In genomic region chr20:45392733-45393132, GRCh38 we compare ENCODE assay signal across 21 cellular contexts. TPM values are rescaled to one million over a fixed set of nuclear protein-coding genes. Genes with fewer than 3 reads are reported as not detected.
DNase-seq lines count a peak whose midpoint lies in the region; ATAC-seq and TF ChIP-seq lines count a peak whose summit lies in the region.
"Had no signal": no experiment of that assay in that cellular context is flagged by ENCODE, and none has a peak within 500 bp of the region (broad histone marks: within the 10 kb centered on the region; RNA-seq: fewer than 3 reads in every experiment).

No MANE protein-coding gene starts in this region.

- peak; percentile 59 for TF ChIP-seq RAD21 in neural cell (conservative IDR thresholded peaks at IDR 0.05)

- peak overlapping the region; percentile 29 for H3K27ac ChIP-seq in neural cell (ENCODE audit: low read length)
- H3K27ac ChIP-seq: 22Rv1, adrenal gland, coronary artery, Peyer's patch had no signal

- H3K36me3 ChIP-seq in neural cell (ENCODE audit: insufficient read depth, low read length): no peaks in the 10 kb centered on the region
- H3K36me3 ChIP-seq: adrenal gland, Peyer's patch had no signal

- no peaks in the 10 kb centered on the region for H4K20me1 ChIP-seq in neural cell (ENCODE audit: insufficient read depth)

- no peaks in the 10 kb centered on the region for H3K9me2 ChIP-seq in neural cell (ENCODE audit: insufficient read depth, low read length)

- H3K9me3 ChIP-seq in neural cell (ENCODE audit: low read length): no peaks in the 10 kb centered on the region
- H3K9me3 ChIP-seq: adrenal gland, Peyer's patch had no signal

- H2AFZ ChIP-seq in neural cell (ENCODE audit: low read depth, low read length): no peak overlapping the region

- TF ChIP-seq CTCF in LNCAP (IDR thresholded peaks at IDR 0.05): peak; percentile 24; the same call in 1 of the 2 replicates
- TF ChIP-seq CTCF in chondrocyte (IDR thresholded peaks at IDR 0.05): peak; percentile 51
- peak; percentile 71 for TF ChIP-seq CTCF in neural cell (IDR thresholded peaks at IDR 0.05; ENCODE audit: poor library complexity, severe bottlenecking)

- H3K27ac Mint-ChIP-seq in chondrocyte (ENCODE audit: unreplicated experiment): no peak overlapping the region
- H3K27ac Mint-ChIP-seq: activated CD4-positive, alpha-beta T cell treated with anti-CD3 and anti-CD28 coated beads, Interleukin-2, amount 10 ng/mL, durations not matched to agents 7 days and 5 days; activated T-cell treated with anti-CD3 and anti-CD28 coated beads, Interleukin-2, amount 50 U/mL, for 24 hours had no signal

- no peak for ATAC-seq in HG02678 (IDR thresholded peaks at IDR 0.05; ENCODE audit: unreplicated experiment)

- H3K27me3 ChIP-seq in neural cell (ENCODE audit: insufficient read depth, low read depth, low read length): no peaks in the 10 kb centered on the region
- H3K27me3 ChIP-seq: adrenal gland, Peyer's patch had no signal

- no peak overlapping the region for H3K4me3 Mint-ChIP-seq in chondrocyte (ENCODE audit: unreplicated experiment)
- H3K4me3 Mint-ChIP-seq: activated CD4-positive, alpha-beta T cell treated with anti-CD3 and anti-CD28 coated beads, Interleukin-2, amount 10 ng/mL, durations not matched to agents 7 days and 5 days; activated T-cell treated with anti-CD3 and anti-CD28 coated beads, Interleukin-2, amount 50 U/mL, for 24 hours had no signal

- DNase-seq in DMS 273 (lab: John Stamatoyannopoulos, UW; ENCODE audit: unreplicated experiment): peak; percentile 9
- no peak for DNase-seq in DMS 273 treated with DMSO at 0.1 percent for 48 hours (lab: John Stamatoyannopoulos, UW)
- DNase-seq in chondrocyte (ENCODE audit: low spot score): no peak
- no peak for DNase-seq in MV-4-11 (lab: John Stamatoyannopoulos, UW)
- DNase-seq in NCI-H2107 treated with DMSO at 0.1 percent for 48 hours (lab: John Stamatoyannopoulos, UW; ENCODE audit: unreplicated experiment): no peak
- DNase-seq: activated CD4-positive, alpha-beta T cell treated with anti-CD3 and anti-CD28 coated beads, Interleukin-2, amount 10 ng/mL, durations not matched to agents 7 days and 5 days; activated T-cell treated with anti-CD3 and anti-CD28 coated beads, Interleukin-2, amount 50 U/mL, for 24 hours; adrenal gland; H7; mesenchymal stem cell; NCI-H2107; Peyer's patch; stimulated activated naive CD4-positive, alpha-beta T cell treated with Interleukin-2 at 50 U/mL for 16 hours; T-helper 2 cell had no signal

- no peaks in the 10 kb centered on the region for H3K27me3 Mint-ChIP-seq in chondrocyte (ENCODE audit: low read depth)
- H3K27me3 Mint-ChIP-seq: activated CD4-positive, alpha-beta T cell treated with anti-CD3 and anti-CD28 coated beads, Interleukin-2, amount 10 ng/mL, durations not matched to agents 7 days and 5 days; activated T-cell treated with anti-CD3 and anti-CD28 coated beads, Interleukin-2, amount 50 U/mL, for 24 hours had no signal

- H3K4me3 ChIP-seq in neural cell (ENCODE audit: low read length): peak overlapping the region; percentile 11
- H3K4me3 ChIP-seq: adrenal gland, coronary artery, Peyer's patch had no signal

- peak; percentile 46 for TF ChIP-seq EP300 in neural cell (conservative IDR thresholded peaks at IDR 0.05; ENCODE audit: poor library complexity, severe bottlenecking)

- H3K36me3 Mint-ChIP-seq in chondrocyte (ENCODE audit: low read depth): no peaks in the 10 kb centered on the region

- no peak overlapping the region for H3K9ac ChIP-seq in neural cell (ENCODE audit: low read length)

- peaks cover 4% of the 10 kb centered on the region for H3K4me1 Mint-ChIP-seq in chondrocyte (ENCODE audit: low read depth)
- H3K4me1 Mint-ChIP-seq: activated CD4-positive, alpha-beta T cell treated with anti-CD3 and anti-CD28 coated beads, Interleukin-2, amount 10 ng/mL, durations not matched to agents 7 days and 5 days had no signal

- H3K9me3 Mint-ChIP-seq in chondrocyte (ENCODE audit: low read depth): peaks cover 1% of the 10 kb centered on the region
- H3K9me3 Mint-ChIP-seq: activated T-cell treated with anti-CD3 and anti-CD28 coated beads, Interleukin-2, amount 50 U/mL, for 24 hours had no signal

- no peak overlapping the region for H3K4me2 ChIP-seq in neural cell (ENCODE audit: low read length)

- no peaks in the 10 kb centered on the region for H3F3A ChIP-seq in neural cell (ENCODE audit: insufficient read depth, low read length, poor library complexity, severe bottlenecking)

- H3K79me2 ChIP-seq in neural cell (replicated peaks; ENCODE audit: insufficient read depth, low read length): peaks cover 6% of the 10 kb centered on the region

TF ChIP-seq in neural cell, 6 proteins besides CTCF, POLR2A, EP300 and RAD21:
- TF ChIP-seq POLR2AphosphoS5 (IDR thresholded peaks at IDR 0.05): peak; percentile 21
- TF ChIP-seq REST (IDR thresholded peaks at IDR 0.05; ENCODE audit: borderline replicate concordance): no peak
- peak; percentile 56 for TF ChIP-seq SMC3 (conservative IDR thresholded peaks at IDR 0.05; ENCODE audit: poor library complexity)
- no peak for TF ChIP-seq TAF1 (IDR thresholded peaks at IDR 0.05; ENCODE audit: low read depth)

RNA-seq across cellular contexts. Expression of gene TP53TG5, which starts 14.6 kb away (rescaled TPM):
- not detected in 3 replicates for total RNA-seq in chondrocyte
- not detected in 2 replicates for polyA plus RNA-seq in neural cell
- not detected in 2 replicates for polyA minus RNA-seq in neural cell
- total RNA-seq: activated CD4-positive, alpha-beta T cell treated with anti-CD3 and anti-CD28 coated beads, Interleukin-2, amount 10 ng/mL, durations not matched to agents 7 days and 5 days; H7; M059J; Peyer's patch; skeletal muscle tissue had no signal

RNA-seq across cellular contexts. Expression of gene DBNDD2, which starts 15.4 kb away (rescaled TPM):
- 11.3 to 47.0 TPM (median 46.6 TPM) in 3 replicates for total RNA-seq in chondrocyte
- 9.1 and 18.4 TPM in 2 replicates for polyA plus RNA-seq in neural cell
- polyA minus RNA-seq in neural cell: 2.2 and 9.0 TPM in 2 replicates

RNA-seq across cellular contexts. Expression of gene PIGT, which starts 23.2 kb away (rescaled TPM):
- 100.0 to 116 TPM (median 105 TPM) in 3 replicates for total RNA-seq in chondrocyte
- polyA plus RNA-seq in neural cell: 24.3 and 29.1 TPM in 2 replicates
- polyA minus RNA-seq in neural cell: 31.2 and 32.3 TPM in 2 replicates

RNA-seq across cellular contexts. Expression of gene SYS1, which starts 29.8 kb away (rescaled TPM):
- total RNA-seq in chondrocyte: 18.1 to 18.8 TPM (median 18.3 TPM) in 3 replicates
- 15.8 and 16.1 TPM in 2 replicates for polyA plus RNA-seq in neural cell
- polyA minus RNA-seq in neural cell: 41.0 and 46.7 TPM in 2 replicates

RNA-seq across cellular contexts. Expression of gene SDC4, which starts 44.5 kb away (rescaled TPM):
- total RNA-seq in chondrocyte: 17.1 to 21.4 TPM (median 21.2 TPM) in 3 replicates
- polyA plus RNA-seq in neural cell: 0.24 TPM in 1 of 2 replicates, not detected in the other
- polyA minus RNA-seq in neural cell: 0.23 TPM in 1 of 2 replicates, not detected in the other
